1 cellular context compared by ENCODE assay signal in the genomic region with DNA sequence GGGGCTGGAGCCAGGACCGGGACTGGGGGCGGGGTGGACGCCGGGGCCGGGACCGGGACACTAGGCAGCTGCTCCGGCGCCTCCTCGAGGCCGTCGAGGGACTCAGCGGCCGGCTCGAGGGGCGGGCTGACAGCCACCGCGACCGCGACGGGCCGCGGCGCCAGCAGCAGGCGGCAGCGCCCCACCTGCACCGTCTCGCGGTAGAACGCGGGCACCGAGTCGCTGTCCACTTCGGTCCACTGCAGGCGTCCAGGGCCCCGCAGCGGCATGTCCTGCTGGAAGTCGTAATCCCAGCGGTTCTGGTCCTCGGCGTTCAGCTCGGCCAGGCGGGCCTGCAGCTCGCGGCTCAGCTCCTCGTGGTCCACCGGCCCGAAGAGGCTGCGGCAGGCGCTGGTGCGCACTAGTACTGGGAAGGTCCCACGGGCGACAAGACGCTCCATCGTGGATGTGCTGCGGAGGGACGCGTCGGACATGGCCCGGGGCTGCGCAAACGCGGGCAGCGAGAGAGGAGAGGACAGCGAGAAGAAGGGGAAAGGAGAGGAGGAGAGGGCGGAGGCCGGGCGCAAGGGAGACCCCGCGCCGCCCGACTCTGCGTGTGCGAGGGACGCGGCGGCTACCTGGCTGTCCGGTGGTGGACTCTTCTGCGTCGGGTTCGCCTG.
A peak's percentile ranks its signal among the peaks of the same experiment; 100 is the strongest.
TF ChIP-seq lines count a peak whose summit lies in the region.

No MANE protein-coding gene starts in this region.

TF ChIP-seq in H1, 55 proteins besides CTCF, POLR2A, EP300 and RAD21 (continued from another document):
- TF ChIP-seq BCL11A (IDR thresholded peaks at IDR 0.05; ENCODE audit: low read depth in 2 of 2, low read length in 2 of 2), result no peak
- peak; percentile 44; the same call in 1 of the 2 replicates for TF ChIP-seq PHF8 (conservative IDR thresholded peaks at IDR 0.05; ENCODE audit: low read depth, low read length)
- TF ChIP-seq EZH2 (IDR thresholded peaks at IDR 0.05; ENCODE audit: low read depth, low read length, severe bottlenecking), result peak; percentile 66
- TF ChIP-seq RNF2 (IDR thresholded peaks at IDR 0.05; ENCODE audit: borderline replicate concordance, low read depth, low read length, missing control alignments, poor library complexity, severe bottlenecking), result peak; percentile 74
- TF ChIP-seq GABPA (IDR thresholded peaks at IDR 0.05; ENCODE audit: borderline replicate concordance, insufficient read depth, low read length), result peak; percentile 69; the same call in 1 of the 2 replicates
- TF ChIP-seq KDM1A (IDR thresholded peaks at IDR 0.05; ENCODE audit: borderline replicate concordance, low read length), result peak; percentile 32; the same call in 1 of the 2 replicates
- no peak for TF ChIP-seq TAF1 (IDR thresholded peaks at IDR 0.05; ENCODE audit: low read depth, low read length)
- peak; percentile 71 for TF ChIP-seq KDM4A (IDR thresholded peaks at IDR 0.05; ENCODE audit: low read depth, low read length, severe bottlenecking)
- TF ChIP-seq, protein P1, sequence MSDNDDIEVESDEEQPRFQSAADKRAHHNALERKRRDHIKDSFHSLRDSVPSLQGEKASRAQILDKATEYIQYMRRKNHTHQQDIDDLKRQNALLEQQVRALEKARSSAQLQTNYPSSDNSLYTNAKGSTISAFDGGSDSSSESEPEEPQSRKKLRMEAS (IDR thresholded peaks at IDR 0.05), result peak; percentile 88
- no peak for TF ChIP-seq CBX8 (IDR thresholded peaks at IDR 0.05; ENCODE audit: borderline replicate concordance, low read depth, low read length)
- TF ChIP-seq HDAC2 (IDR thresholded peaks at IDR 0.05; ENCODE audit: borderline replicate concordance in 1 of 2, low read depth in 2 of 2, low read length in 2 of 2), result peak in 1 of 2 experiments; percentile 93; a peak in 2 of 4 replicates
- TF ChIP-seq SUZ12 (IDR thresholded peaks at IDR 0.05; ENCODE audit: low read length), result peak; percentile 72; the same call in 1 of the 2 replicates
- no peak for TF ChIP-seq RFX5 (IDR thresholded peaks at IDR 0.05; ENCODE audit: borderline replicate concordance, low read depth, low read length)
- TF ChIP-seq, protein P2, sequence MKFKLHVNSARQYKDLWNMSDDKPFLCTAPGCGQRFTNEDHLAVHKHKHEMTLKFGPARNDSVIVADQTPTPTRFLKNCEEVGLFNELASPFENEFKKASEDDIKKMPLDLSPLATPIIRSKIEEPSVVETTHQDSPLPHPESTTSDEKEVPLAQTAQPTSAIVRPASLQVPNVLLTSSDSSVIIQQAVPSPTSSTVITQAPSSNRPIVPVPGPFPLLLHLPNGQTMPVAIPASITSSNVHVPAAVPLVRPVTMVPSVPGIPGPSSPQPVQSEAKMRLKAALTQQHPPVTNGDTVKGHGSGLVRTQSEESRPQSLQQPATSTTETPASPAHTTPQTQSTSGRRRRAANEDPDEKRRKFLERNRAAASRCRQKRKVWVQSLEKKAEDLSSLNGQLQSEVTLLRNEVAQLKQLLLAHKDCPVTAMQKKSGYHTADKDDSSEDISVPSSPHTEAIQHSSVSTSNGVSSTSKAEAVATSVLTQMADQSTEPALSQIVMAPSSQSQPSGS (IDR thresholded peaks at IDR 0.05; ENCODE audit: low read length), result 0 out of 2 replicates have a peak, but pooled peaks have one; percentile 36
- TF ChIP-seq RBBP5 (IDR thresholded peaks at IDR 0.05; ENCODE audit: borderline replicate concordance, low read depth, low read length), result no peak
- TF ChIP-seq, protein P3, sequence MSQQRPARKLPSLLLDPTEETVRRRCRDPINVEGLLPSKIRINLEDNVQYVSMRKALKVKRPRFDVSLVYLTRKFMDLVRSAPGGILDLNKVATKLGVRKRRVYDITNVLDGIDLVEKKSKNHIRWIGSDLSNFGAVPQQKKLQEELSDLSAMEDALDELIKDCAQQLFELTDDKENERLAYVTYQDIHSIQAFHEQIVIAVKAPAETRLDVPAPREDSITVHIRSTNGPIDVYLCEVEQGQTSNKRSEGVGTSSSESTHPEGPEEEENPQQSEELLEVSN (IDR thresholded peaks at IDR 0.05), result peak; percentile 90
- 0 out of 2 replicates have a peak, but pooled peaks have one; percentile 12 for TF ChIP-seq BACH1 (IDR thresholded peaks at IDR 0.05; ENCODE audit: low read length)
